In genomic region chr6:147176795-147177194, GRCh38 we compare ENCODE assay signal across 23 cellular contexts.
"Had no signal": no experiment of that assay in that cellular context is flagged by ENCODE, and none has a peak within 500 bp of the region (broad histone marks: within the 10 kb centered on the region; RNA-seq: fewer than 3 reads in every experiment).

No MANE protein-coding gene starts in this region.

- H3K27ac Mint-ChIP-seq: activated B cell treated with CpG ODN at 0.5 μM for 24 hours; activated CD4-positive, alpha-beta T cell treated with anti-CD3 and anti-CD28 coated beads for 36 hours; activated naive CD4-positive, alpha-beta T cell treated with anti-CD3 and anti-CD28 coated beads, Interleukin-2, amount 10 ng/mL, durations not matched to agents 7 days and 5 days; mesothelial cell of epicardium; natural killer cell had no signal

- ATAC-seq: activated CD4-positive, alpha-beta T cell treated with anti-CD3 and anti-CD28 coated beads for 36 hours; heart right ventricle; left lung; natural killer cell; psoas muscle had no signal

- H3K9me3 Mint-ChIP-seq: activated B cell treated with CpG ODN at 0.5 μM for 24 hours; activated naive CD4-positive, alpha-beta T cell treated with anti-CD3 and anti-CD28 coated beads, Interleukin-2, amount 10 ng/mL, durations not matched to agents 7 days and 5 days; mesothelial cell of epicardium; natural killer cell had no signal

- H3K4me1 Mint-ChIP-seq: activated B cell treated with CpG ODN at 0.5 μM for 24 hours; activated CD4-positive, alpha-beta T cell treated with anti-CD3 and anti-CD28 coated beads for 36 hours; activated naive CD4-positive, alpha-beta T cell treated with anti-CD3 and anti-CD28 coated beads, Interleukin-2, amount 10 ng/mL, durations not matched to agents 7 days and 5 days; mesothelial cell of epicardium; natural killer cell had no signal

- H3K27me3 ChIP-seq: cardiac muscle cell, heart right ventricle, left lung, right atrium auricular region, spleen, upper lobe of left lung had no signal

- H3K27ac ChIP-seq: cardiac muscle cell, heart right ventricle, left lung, psoas muscle, right atrium auricular region, spleen, thoracic aorta, upper lobe of left lung had no signal

- H3K36me3 Mint-ChIP-seq: activated naive CD4-positive, alpha-beta T cell treated with anti-CD3 and anti-CD28 coated beads, Interleukin-2, amount 10 ng/mL, durations not matched to agents 7 days and 5 days; mesothelial cell of epicardium; natural killer cell had no signal

- DNase-seq: activated B cell treated with CpG ODN at 0.5 μM for 24 hours; activated CD4-positive, alpha-beta T cell treated with anti-CD3 and anti-CD28 coated beads for 36 hours; activated CD4-positive, alpha-beta T cell treated with anti-CD3 and anti-CD28 coated beads, Interleukin-2, amount 50 U/mL, for 48 hours; activated effector memory CD4-positive, alpha-beta T cell treated with Interleukin-2 at 50 U/mL for 16 hours; activated naive CD4-positive, alpha-beta T cell treated with anti-CD3 and anti-CD28 coated beads, Interleukin-2, amount 10 ng/mL, durations not matched to agents 7 days and 5 days; activated T-cell treated with anti-CD3 and anti-CD28 coated beads, Interleukin-2, amount 50 U/mL, for 48 hours; amygdala; cortex of kidney; erythroblast; heart right ventricle; left lung; natural killer cell; psoas muscle; spleen; stimulated activated CD4-positive, alpha-beta T cell treated with anti-CD3 and anti-CD28 coated beads, Interleukin-4, amount 100 ng/mL, for 1 hour; stimulated activated naive CD4-positive, alpha-beta T cell treated with Interleukin-2 at 50 U/mL for 16 hours; T-helper 1 cell; upper lobe of left lung had no signal

- H3K36me3 ChIP-seq: cardiac muscle cell, heart right ventricle, left lung, right atrium auricular region, spleen, thoracic aorta, upper lobe of left lung had no signal

- H3K4me3 Mint-ChIP-seq: activated B cell treated with CpG ODN at 0.5 μM for 24 hours; activated CD4-positive, alpha-beta T cell treated with anti-CD3 and anti-CD28 coated beads for 36 hours; activated naive CD4-positive, alpha-beta T cell treated with anti-CD3 and anti-CD28 coated beads, Interleukin-2, amount 10 ng/mL, durations not matched to agents 7 days and 5 days; mesothelial cell of epicardium; natural killer cell had no signal

- H3K27me3 Mint-ChIP-seq: activated CD4-positive, alpha-beta T cell treated with anti-CD3 and anti-CD28 coated beads for 36 hours; activated naive CD4-positive, alpha-beta T cell treated with anti-CD3 and anti-CD28 coated beads, Interleukin-2, amount 10 ng/mL, durations not matched to agents 7 days and 5 days had no signal

- H3K4me1 ChIP-seq: heart right ventricle, left lung, right atrium auricular region, spleen, upper lobe of left lung had no signal

- H3K9me3 ChIP-seq: heart right ventricle, left lung, psoas muscle, right atrium auricular region, spleen, thoracic aorta, upper lobe of left lung had no signal

- H3K4me3 ChIP-seq: cardiac muscle cell, heart right ventricle, left lung, lung, psoas muscle, right atrium auricular region, spleen, thoracic aorta, upper lobe of left lung had no signal
